Comparison of ENCODE assay signal across 14 cellular contexts in genomic region chr3:44469914-44470313, GRCh38. TPM values are rescaled to one million over a fixed set of nuclear protein-coding genes. Genes with fewer than 3 reads are reported as not detected.
DNase-seq lines count a peak whose midpoint lies in the region; ATAC-seq and TF ChIP-seq lines count a peak whose summit lies in the region.
"Had no signal": no experiment of that assay in that cellular context is flagged by ENCODE, and none has a peak within 500 bp of the region (broad histone marks: within the 10 kb centered on the region; RNA-seq: fewer than 3 reads in every experiment).

No MANE protein-coding gene starts in this region.

- no peak overlapping the region for H3K4me3 Mint-ChIP-seq in GM23338
- H3K4me3 Mint-ChIP-seq in nephron progenitor cell: no peak overlapping the region
- H3K4me3 Mint-ChIP-seq: B cell; CD4-positive, alpha-beta memory T cell; H9 had no signal

- H2AFZ ChIP-seq in GM23338: no peak overlapping the region

- H3K27me3 ChIP-seq in GM23338 (ENCODE audit: insufficient read depth) (no peaks in the 10 kb centered on the region), RWPE2 (ENCODE audit: insufficient read depth, poor library complexity, severe bottlenecking) (no peaks in the 10 kb centered on the region), aorta (ENCODE audit: control insufficient read depth in 1 of 2, insufficient read depth in 2 of 2, low read length in 1 of 2) (no peaks in the 10 kb centered on the region), vagina (no peaks in the 10 kb centered on the region)
- H3K27me3 ChIP-seq: BLaER1 treated with 17β-estradiol and CSF1 and Interleukin-3, amounts not matched to agents 10 nM and 100 nM had no signal

- H3K4me1 ChIP-seq in GM23338 (ENCODE audit: insufficient read depth) (peaks cover 21% of the 10 kb centered on the region), RWPE2 (ENCODE audit: insufficient read depth, poor library complexity, severe bottlenecking) (peaks cover 7% of the 10 kb centered on the region), aorta (ENCODE audit: control insufficient read depth in 1 of 2, insufficient read depth in 2 of 2, low read length in 2 of 2) (peaks cover 0 to 3% of the 10 kb centered on the region in 2 donors), vagina (peaks cover 17% of the 10 kb centered on the region)

- no peak overlapping the region for H3K4me2 ChIP-seq in GM23338

- H3F3A ChIP-seq in GM23338 (replicated peaks; ENCODE audit: low read depth): 0 out of 2 replicates have a peak, but pooled peaks cover 5% of the 10 kb centered on the region

- H3K9me3 Mint-ChIP-seq in GM23338 (no peaks in the 10 kb centered on the region), nephron progenitor cell (peaks cover 3% of the 10 kb centered on the region)
- H3K9me3 Mint-ChIP-seq: CD4-positive, alpha-beta memory T cell had no signal

- peaks cover 15% of the 10 kb centered on the region for H4K20me1 ChIP-seq in GM23338 (replicated peaks; ENCODE audit: insufficient read depth)

- ATAC-seq in GM23338: no peak
- ATAC-seq in RWPE2 (ENCODE audit: low read depth): no peak
- no peak for ATAC-seq in aorta (ENCODE audit: low FRiP score)

- no peak overlapping the region for H3K4me3 ChIP-seq in GM23338
- H3K4me3 ChIP-seq in RWPE2 (ENCODE audit: severe bottlenecking): no peak overlapping the region
- H3K4me3 ChIP-seq in aorta (ENCODE audit: low read length in 2 of 2): no peak overlapping the region
- no peak overlapping the region for H3K4me3 ChIP-seq in vagina
- H3K4me3 ChIP-seq: BLaER1 treated with 17β-estradiol and CSF1 and Interleukin-3, amounts not matched to agents 10 nM and 100 nM had no signal

- intact Hi-C loops in aorta (cut with DNase I): loop anchor here (10.0 kb wide), 2 partner anchors 135 to 145 kb away; partner anchors contain the start of gene TCAIM (in 1 of the 2)
- intact Hi-C loops in vagina (cut with DNase I): no loop called here

- no peak for TF ChIP-seq POLR2A in vagina (IDR thresholded peaks at IDR 0.05)

- WGBS in aorta, 2 donors: 65 to 66% methylated on average over 5 of the region's 5 CpGs

- H3K27ac Mint-ChIP-seq in GM23338 (0 out of 2 replicates have a peak overlapping the region, but pooled peaks have one; percentile 17), nephron progenitor cell (peak overlapping the region; percentile 20)
- H3K27ac Mint-ChIP-seq: B cell had no signal

- H3K27me3 Mint-ChIP-seq in GM23338 (ENCODE audit: insufficient read depth, low read depth, poor library complexity) (no peaks in the 10 kb centered on the region), nephron progenitor cell (ENCODE audit: low read depth, poor library complexity) (no peaks in the 10 kb centered on the region)
- H3K27me3 Mint-ChIP-seq: B cell; CD4-positive, alpha-beta memory T cell had no signal

- H3K27ac ChIP-seq in GM23338 (ENCODE audit: low read depth) (no peak overlapping the region), RWPE2 (ENCODE audit: poor library complexity, severe bottlenecking) (peak overlapping the region; percentile 49), aorta (ENCODE audit: low read depth in 1 of 2, low read length in 2 of 2) (no peak overlapping the region), vagina (no peak overlapping the region)
- H3K27ac ChIP-seq: BLaER1 treated with 17β-estradiol and CSF1 and Interleukin-3, amounts not matched to agents 10 nM and 100 nM had no signal

- H3K9me2 ChIP-seq in GM23338 (ENCODE audit: insufficient read depth): no peaks in the 10 kb centered on the region

- peaks cover 17% of the 10 kb centered on the region for H3K36me3 Mint-ChIP-seq in GM23338 (ENCODE audit: low read depth)
- peaks cover 59% of the 10 kb centered on the region for H3K36me3 Mint-ChIP-seq in nephron progenitor cell (ENCODE audit: low read depth)

- H3K4me1 Mint-ChIP-seq in GM23338 (peaks cover 27% of the 10 kb centered on the region), nephron progenitor cell (peaks cover 51% of the 10 kb centered on the region)

- TF ChIP-seq CTCF in GM23338 (conservative IDR thresholded peaks at IDR 0.05; ENCODE audit: low read depth in 2 of 2) (no peak), RWPE2 (IDR thresholded peaks at IDR 0.05; ENCODE audit: poor library complexity, severe bottlenecking) (no peak), nephron progenitor cell (IDR thresholded peaks at IDR 0.05) (no peak), vagina (IDR thresholded peaks at IDR 0.05) (no peak)

- H3K36me3 ChIP-seq in GM23338 (ENCODE audit: insufficient read depth): no peaks in the 10 kb centered on the region
- peaks cover 3% of the 10 kb centered on the region for H3K36me3 ChIP-seq in RWPE2 (ENCODE audit: low read depth)
- H3K36me3 ChIP-seq in aorta (ENCODE audit: control insufficient read depth in 1 of 2, insufficient read depth in 2 of 2, low read length in 1 of 2): peaks cover 0 to 4% of the 10 kb centered on the region in 2 donors
- no peaks in the 10 kb centered on the region for H3K36me3 ChIP-seq in vagina

- H3K79me2 ChIP-seq in GM23338 (replicated peaks; ENCODE audit: insufficient read depth): peaks cover 70% of the 10 kb centered on the region

- DNase-seq in GM23338 (ENCODE audit: low spot score) (no peak), RWPE2 (ENCODE audit: low spot score) (no peak), nephron progenitor cell (no peak), aorta (no peak), ecto neural progenitor cell (ENCODE audit: low spot score) (no peak), vagina (ENCODE audit: extremely low spot score in 2 of 2) (no peak)
- DNase-seq: CD4-positive, alpha-beta memory T cell; DMS153; DMS79; GDM1; GOT3; H9 had no signal

- H3K9me3 ChIP-seq in RWPE2 (ENCODE audit: severe bottlenecking) (no peaks in the 10 kb centered on the region), aorta (ENCODE audit: control insufficient read depth, low read length) (no peaks in the 10 kb centered on the region), vagina (no peaks in the 10 kb centered on the region)

TF ChIP-seq in GM23338, 12 proteins besides CTCF, POLR2A, EP300 and RAD21:
- TF ChIP-seq NANOG (IDR thresholded peaks at IDR 0.05; ENCODE audit: borderline replicate concordance) (no peak), ETS1 (IDR thresholded peaks at IDR 0.05) (no peak), POLR2AphosphoS5 (IDR thresholded peaks at IDR 0.05; ENCODE audit: low read depth) (no peak), REST (IDR thresholded peaks at IDR 0.05; ENCODE audit: unreplicated experiment) (no peak), JUNB (IDR thresholded peaks at IDR 0.05; ENCODE audit: unreplicated experiment) (no peak)

RNA-seq across cellular contexts. Expression of gene ZNF445, which starts 7.6 kb away (rescaled TPM):
- total RNA-seq in GM23338 (2014; rRNA removed; shearing (Covaris generic)): 16.5 and 16.6 TPM in 2 replicates
- polyA plus RNA-seq in GM23338 (2016; fragmentation: Nextera tagmentation; extraction: Ambion mirVana) (2.7 TPM in 2 replicates), aorta (1 to 10 TPM; 4.1 to 6.5 TPM)
- total RNA-seq in aorta (10 to 100 TPM; 18.6 to 26.4 TPM), vagina (8.8 TPM)
